Comparison of ENCODE assay signal across 16 cellular contexts in the genomic region with DNA sequence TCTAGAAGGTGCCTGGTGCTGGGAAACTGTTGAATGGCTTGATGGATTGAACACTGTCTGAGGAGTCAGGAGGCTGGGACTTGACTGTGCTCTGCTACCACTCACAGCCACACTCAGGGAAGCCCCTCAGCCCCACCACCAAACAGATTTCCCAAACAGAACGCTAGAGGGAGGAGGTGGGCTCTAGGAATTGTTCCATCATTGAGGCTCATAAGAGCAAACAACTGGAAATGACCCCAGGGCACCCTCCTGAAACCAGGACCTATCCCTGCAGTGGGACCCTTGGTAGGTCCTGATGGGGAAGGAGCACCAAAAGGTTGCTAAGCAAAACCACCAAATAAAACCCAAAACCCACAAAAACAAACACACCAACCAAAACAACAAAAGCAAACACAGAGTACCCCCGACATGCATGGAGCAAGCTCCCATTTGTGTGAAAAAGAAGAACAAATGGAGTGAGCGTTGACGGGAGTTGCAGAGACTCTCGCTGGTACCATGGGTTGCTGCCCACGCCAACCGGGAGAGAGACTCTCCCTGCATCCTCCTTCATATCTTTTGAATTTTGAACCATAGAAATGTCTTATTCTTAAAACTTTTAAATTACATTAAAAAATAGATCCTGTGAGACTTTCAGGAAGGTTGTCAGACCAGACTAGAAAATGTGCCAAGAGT. TPM values are rescaled to one million over a fixed set of nuclear protein-coding genes. Genes with fewer than 3 reads are reported as not detected.
DNase-seq lines count a peak whose midpoint lies in the region; ATAC-seq and TF ChIP-seq lines count a peak whose summit lies in the region.
"Had no signal": no experiment of that assay in that cellular context is flagged by ENCODE, and none has a peak within 500 bp of the region (broad histone marks: within the 10 kb centered on the region; RNA-seq: fewer than 3 reads in every experiment).

No MANE protein-coding gene starts in this region.

- no peaks in the 10 kb centered on the region for H3K9me3 Mint-ChIP-seq in immature natural killer cell

- no peak overlapping the region for H3K4me3 Mint-ChIP-seq in immature natural killer cell

- peaks cover 0 to 4% (median 0%) of the 10 kb centered on the region in 3 donors for H3K27me3 Mint-ChIP-seq in immature natural killer cell (ENCODE audit: low read depth in 3 of 3)

- no peak overlapping the region for H3K4me3 ChIP-seq in RWPE2 (ENCODE audit: severe bottlenecking)
- H3K4me3 ChIP-seq: Peyer's patch had no signal

- H3K27me3 ChIP-seq in RWPE2 (ENCODE audit: insufficient read depth, poor library complexity, severe bottlenecking): no peaks in the 10 kb centered on the region
- H3K27me3 ChIP-seq: Peyer's patch had no signal

- no peaks in the 10 kb centered on the region for H3K36me3 ChIP-seq in RWPE2 (ENCODE audit: low read depth)

- no peak overlapping the region for H3K27ac Mint-ChIP-seq in immature natural killer cell

- H3K4me1 ChIP-seq in RWPE2 (ENCODE audit: insufficient read depth, poor library complexity, severe bottlenecking): no peaks in the 10 kb centered on the region

- ATAC-seq in RWPE2 (ENCODE audit: low read depth): no peak
- ATAC-seq in GM18870 (IDR thresholded peaks at IDR 0.05; ENCODE audit: unreplicated experiment): no peak
- ATAC-seq: HepG2 had no signal

- no peaks in the 10 kb centered on the region for H3K4me1 Mint-ChIP-seq in immature natural killer cell

- peak; percentile 47 for DNase-seq in NCI-H2171 treated with DMSO at 0.1 percent for 48 hours (lab: John Stamatoyannopoulos, UW)
- no peak for DNase-seq in NCI-H2171 (lab: John Stamatoyannopoulos, UW)
- DNase-seq in RWPE2 (ENCODE audit: low spot score): peak; percentile 22
- DNase-seq in posterior vena cava (ENCODE audit: low spot score): peak; percentile 11
- DNase-seq in hypothalamus (lab: John Stamatoyannopoulos, UW): no peak
- no peak for DNase-seq in immature natural killer cell
- DNase-seq: COR-L47, HCEC 1CT, NCI-H1417 treated with DMSO at 0.1 percent for 48 hours, NCI-H2029 had no signal

- H3K36me3 Mint-ChIP-seq in immature natural killer cell: no peaks in the 10 kb centered on the region

- TF ChIP-seq CTCF in RWPE2 (IDR thresholded peaks at IDR 0.05; ENCODE audit: poor library complexity, severe bottlenecking): no peak

- intact Hi-C loops in posterior vena cava (cut with DNase I): no loop called here

- H3K27ac ChIP-seq in RWPE2 (ENCODE audit: poor library complexity, severe bottlenecking) (no peak overlapping the region), cingulate gyrus (ENCODE audit: low read depth, low read length) (peak overlapping the region; percentile 29)
- H3K27ac ChIP-seq: 22Rv1, C4-2B, Peyer's patch had no signal

- no peaks in the 10 kb centered on the region for H3K9me3 ChIP-seq in RWPE2 (ENCODE audit: severe bottlenecking)
- H3K9me3 ChIP-seq: Peyer's patch had no signal

RNA-seq across cellular contexts. Expression of gene ABTB1, which starts 45.6 kb away (rescaled TPM):
- total RNA-seq in posterior vena cava: 10 to 100 TPM; 27.7 to 28.9 TPM
- polyA plus RNA-seq in immature natural killer cell: 100 to 1,000 TPM in 1 of 3 donors, 10 to 100 TPM in 2; 71.9 to 141 (median 83.7) TPM

Comparison
In these comparisons a context has a peak if more than half of its experiments do, and no peak if none do; other contexts are left out.
1. DNase-seq: peak in NCI-H2171 treated with DMSO at 0.1 percent for 48 hours (single experiment), RWPE2 (single experiment) and posterior vena cava (single experiment); none in NCI-H2171 (single experiment), hypothalamus (0 of 51) and immature natural killer cell (0 of 3).